ENCODE assay signal across 8 cellular contexts in the genomic region with DNA sequence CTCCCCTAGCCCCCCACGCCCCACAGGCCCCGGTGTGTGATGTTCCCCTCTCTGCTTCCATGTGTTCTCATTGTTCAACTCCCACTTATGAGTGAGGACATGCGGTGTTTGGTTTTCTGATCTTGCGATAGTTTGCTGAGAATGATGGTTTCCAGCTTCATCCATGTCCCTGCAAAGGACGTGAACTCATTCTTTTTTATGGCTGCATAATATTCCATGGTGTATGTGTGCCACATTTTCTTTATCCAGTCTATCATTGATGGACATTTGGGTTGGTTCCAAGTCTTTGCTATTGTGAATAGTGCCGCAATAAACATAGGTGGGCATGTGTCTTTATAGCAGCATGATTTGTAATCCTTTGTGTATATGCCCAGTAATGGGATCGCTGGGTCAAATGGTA. TPM values are rescaled to one million over a fixed set of nuclear protein-coding genes. Genes with fewer than 3 reads are reported as not detected.
"Had no signal": no experiment of that assay in that cellular context is flagged by ENCODE, and none has a peak within 500 bp of the region (broad histone marks: within the 10 kb centered on the region; RNA-seq: fewer than 3 reads in every experiment).

No MANE protein-coding gene starts in this region.

RNA-seq across cellular contexts. Expression of a gene that starts 47.6 kb away (rescaled TPM):
- total RNA-seq: colonic mucosa, dermis blood vessel endothelial cell, dermis microvascular lymphatic vessel endothelial cell, endothelial cell of umbilical vein, epithelial cell of proximal tubule, esophagus mucosa, esophagus squamous epithelium, glomerular endothelial cell had no signal
- polyA plus RNA-seq: endothelial cell of umbilical vein had no signal
